1 cellular context compared by ENCODE assay signal in genomic region chr15:74389115-74390048, GRCh38.
TF ChIP-seq lines count a peak whose summit lies in the region.

No MANE protein-coding gene starts in this region.

TF ChIP-seq in K562, 482 proteins besides CTCF, POLR2A, EP300 and RAD21 (continued from another document and continues in another):
- TF ChIP-seq CUX1 (CRISPR knock-in tag; IDR thresholded peaks at IDR 0.05) (peak; percentile 94), CBFA2T2 (conservative IDR thresholded peaks at IDR 0.05) (peak; percentile 99), ZNF274 (IDR thresholded peaks at IDR 0.05; ENCODE audit: borderline replicate concordance, low read depth, low read length) (peak; percentile 42; the same call in 1 of the 2 replicates), CCNT2 (IDR thresholded peaks at IDR 0.05; ENCODE audit: borderline replicate concordance, extremely low read depth, insufficient read length, low read depth, low read length) (peak; percentile 100), SIN3A (IDR thresholded peaks at IDR 0.05; ENCODE audit: borderline replicate concordance in 2 of 2, control insufficient read depth in 1 of 2, low read depth in 2 of 2, low read length in 2 of 2) (no peak), SAP30 (IDR thresholded peaks at IDR 0.05; ENCODE audit: borderline replicate concordance, insufficient read depth, low read depth, low read length, poor library complexity, severe bottlenecking) (no peak), ZBTB33 (CRISPR knock-in tag; IDR thresholded peaks at IDR 0.05) (peak; percentile 76), ZHX1 (conservative IDR thresholded peaks at IDR 0.05; ENCODE audit: low read length) (no peak), FOXP1 (CRISPR knock-in tag; IDR thresholded peaks at IDR 0.05) (peak; percentile 69; the same call in 1 of the 2 replicates), PATZ1 (CRISPR knock-in tag; IDR thresholded peaks at IDR 0.05; ENCODE audit: borderline replicate concordance) (peak; percentile 84; the same call in 1 of the 2 replicates), TAF7 (tag; IDR thresholded peaks at IDR 0.05) (no peak), ZNF586 (CRISPR knock-in tag; conservative IDR thresholded peaks at IDR 0.05) (peak; percentile 76; the same call in 1 of the 2 replicates), ZBED1 (IDR thresholded peaks at IDR 0.05) (peak; percentile 94; the same call in 1 of the 2 replicates), ZBTB5 (IDR thresholded peaks at IDR 0.05) (no peak), PHTF2 (CRISPR knock-in tag; IDR thresholded peaks at IDR 0.05) (0 out of 2 replicates have a peak, but pooled peaks have one; percentile 36), ZNF41 (CRISPR knock-in tag; conservative IDR thresholded peaks at IDR 0.05) (peak; percentile 76), RUNX1 (IDR thresholded peaks at IDR 0.05; ENCODE audit: low read depth) (peak; percentile 96), ZNF140 (CRISPR knock-in tag; IDR thresholded peaks at IDR 0.05) (peak; percentile 63; the same call in 1 of the 2 replicates), ZNF592 (IDR thresholded peaks at IDR 0.05) (peak; percentile 99), JUND (IDR thresholded peaks at IDR 0.05; ENCODE audit: borderline replicate concordance, low read depth, low read length) (peak; percentile 90), JUND (tag; IDR thresholded peaks at IDR 0.05; ENCODE audit: borderline replicate concordance, low read depth, low read length) (peak; percentile 87; the same call in 1 of the 3 replicates), ZBTB17 (CRISPR knock-in tag; IDR thresholded peaks at IDR 0.05) (peak; percentile 73), ARID3B (CRISPR knock-in tag; IDR thresholded peaks at IDR 0.05; ENCODE audit: borderline replicate concordance) (0 out of 2 replicates have a peak, but pooled peaks have one; percentile 60), POLR2G (IDR thresholded peaks at IDR 0.05; ENCODE audit: low read depth, low read length) (peak; percentile 51; the same call in 1 of the 2 replicates), KLF1 (tag; IDR thresholded peaks at IDR 0.05) (peak; percentile 32; the same call in 1 of the 2 replicates), NELFE (IDR thresholded peaks at IDR 0.05; ENCODE audit: insufficient read depth, insufficient read length) (no peak)
